In the genomic region with DNA sequence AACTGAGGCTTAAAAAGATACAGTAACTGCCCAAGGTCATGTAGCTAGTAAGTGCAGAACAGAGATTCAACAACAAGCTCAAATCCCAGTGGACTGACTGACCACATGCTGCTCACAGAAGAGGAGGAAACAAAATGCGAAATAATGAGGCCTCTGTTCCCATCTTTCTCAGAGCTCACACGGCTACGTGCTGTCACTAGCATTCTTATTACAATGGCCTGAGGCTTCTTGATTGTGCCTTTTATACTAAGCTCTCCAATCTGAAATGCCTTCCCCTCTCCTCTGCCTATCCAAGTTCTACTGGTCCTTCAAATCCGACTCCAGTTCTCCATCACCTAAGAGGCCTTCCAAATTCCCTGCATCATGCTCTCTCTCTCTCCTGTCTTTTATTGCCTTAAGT, we compare ENCODE assay signal across 17 cellular contexts.
"Had no signal": no experiment of that assay in that cellular context is flagged by ENCODE, and none has a peak within 500 bp of the region (broad histone marks: within the 10 kb centered on the region; RNA-seq: fewer than 3 reads in every experiment).

No MANE protein-coding gene starts in this region.

- H3K27me3 ChIP-seq: esophagus muscularis mucosa, heart left ventricle, spleen, testis, upper lobe of right lung had no signal

- ATAC-seq: activated naive CD4-positive, alpha-beta T cell treated with anti-CD3 and anti-CD28 coated beads, Interleukin-2, amount 50 U/mL, for 72 hours; activated T-cell treated with anti-CD3 and anti-CD28 coated beads, Interleukin-2, amount 50 U/mL, for 4 hours; heart left ventricle; left ventricle myocardium superior; sciatic nerve; upper lobe of right lung had no signal

- H3K4me3 ChIP-seq: esophagus muscularis mucosa, heart left ventricle, prostate gland, spleen, testis, upper lobe of right lung had no signal

- H3K36me3 ChIP-seq: prostate gland had no signal

- H3K9me3 ChIP-seq: esophagus muscularis mucosa, heart left ventricle, prostate gland, spleen, testis, upper lobe of right lung had no signal

- H3K27ac ChIP-seq: esophagus muscularis mucosa, prostate gland, spleen, testis, upper lobe of right lung had no signal

- H3K4me1 ChIP-seq: prostate gland, testis, upper lobe of right lung had no signal

- DNase-seq: activated CD4-positive, alpha-beta memory T cell treated with anti-CD3 and anti-CD28 coated beads for 36 hours; activated CD4-positive, CD25-positive, alpha-beta regulatory T cell treated with anti-CD3 and anti-CD28 coated beads, Interleukin-2, amount 50 U/mL, for 72 hours; activated effector memory CD4-positive, alpha-beta T cell treated with anti-CD3 and anti-CD28 coated beads, Interleukin-2, amount 50 U/mL, for 16 hours; activated T-cell treated with anti-CD3 and anti-CD28 coated beads, Interleukin-2, amount 50 U/mL, for 4 hours; heart left ventricle; kidney; left ventricle myocardium superior; mesendoderm; spleen; stimulated activated CD4-positive, alpha-beta T cell treated with anti-CD3 and anti-CD28 coated beads, Interleukin-2, amount 100 ng/mL, for 24 hours; stimulated activated naive CD4-positive, alpha-beta T cell; testis; upper lobe of right lung had no signal
